1 cellular context compared by ENCODE assay signal in genomic region chr6:20574355-20574754, GRCh38.
A peak's percentile ranks its signal among the peaks of the same experiment; 100 is the strongest.
TF ChIP-seq lines count a peak whose summit lies in the region.

No MANE protein-coding gene starts in this region.

TF ChIP-seq in SK-N-SH, 30 proteins besides CTCF, POLR2A, EP300 and RAD21 (continued from another document):
- TF ChIP-seq NRF1 (IDR thresholded peaks at IDR 0.05; ENCODE audit: low read depth, low read length) = no peak
- peak; percentile 39; the same call in 1 of the 2 replicates for TF ChIP-seq FOXJ3 (CRISPR knock-in tag; IDR thresholded peaks at IDR 0.05)
